Comparison of ENCODE assay signal across 24 cellular contexts in genomic region chr7:151392426-151392825, GRCh38. TPM values are rescaled to one million over a fixed set of nuclear protein-coding genes. Genes with fewer than 3 reads are reported as not detected.
"Had no signal": no experiment of that assay in that cellular context is flagged by ENCODE, and none has a peak within 500 bp of the region (broad histone marks: within the 10 kb centered on the region; RNA-seq: fewer than 3 reads in every experiment).

No MANE protein-coding gene starts in this region.

- H3K36me3 ChIP-seq: MG63 had no signal

- ATAC-seq: HepG2, PC-3 had no signal

- H3K9ac ChIP-seq: SK-N-SH had no signal

- DNase-seq: IMR-90, Karpas-422, KG1, MG63, NCI-H1092, NCI-H1105 treated with DMSO at 0.1 percent for 48 hours, NCI-H1417 treated with DMSO at 0.1 percent for 48 hours, NCI-H187, NCI-H2029, NCI-H2081 treated with DMSO at 0.1 percent for 48 hours, NCI-H2171, NCI-H226, NCI-H446, NCI-H510A, NCI-H524 treated with DMSO at 0.1 percent for 48 hours, NCI-H69, NCI-H774, PC-3, SHP77, SK-N-SH had no signal

- H3K27ac ChIP-seq: RWPE1 had no signal

- H3K4me3 ChIP-seq: MG63 had no signal

- H3K9me3 ChIP-seq: MG63, SK-N-SH had no signal

- H3K4me2 ChIP-seq: SK-N-SH had no signal

- H3K27me3 ChIP-seq: MG63 had no signal

RNA-seq across cellular contexts. Expression of gene WDR86, which starts 17.4 kb away (rescaled TPM):
- total RNA-seq: HT1080, IMR-90, PC-3, SK-MEL-5 had no signal
- polyA plus RNA-seq: IMR-90 had no signal

RNA-seq across cellular contexts. Expression of gene CRYGN, which starts 47.5 kb away (rescaled TPM):
- total RNA-seq: HepG2, HT1080, IMR-90, SK-MEL-5 had no signal
- polyA plus RNA-seq: IMR-90, SK-N-SH had no signal
